Comparison of ENCODE assay signal across 8 cellular contexts in genomic region chr17:80761421-80761871, GRCh38.
DNase-seq lines count a peak whose midpoint lies in the region; ATAC-seq and TF ChIP-seq lines count a peak whose summit lies in the region.

No MANE protein-coding gene starts in this region.

- H3K36me3 ChIP-seq in mammary epithelial cell (ENCODE audit: insufficient read depth, low read length), result peaks cover 3% of the 10 kb centered on the region

- no peaks in the 10 kb centered on the region for H4K20me1 ChIP-seq in mammary epithelial cell (ENCODE audit: insufficient read depth, low read length)

- H3K4me3 Mint-ChIP-seq in CD14-positive monocyte, result no peak overlapping the region

- intact Hi-C loops in mammary epithelial cell (cut with micrococcal nuclease) (loop anchor here (1.0 kb wide), 1 partner anchor 72 kb away; no protein-coding TSS in a partner anchor), CD14-positive monocyte (cut with micrococcal nuclease) (no loop called here)

- no TSS peak for BruUV-seq in mammary epithelial cell (replicated peaks; lab: Mats Ljungman, UMichigan)

- peak overlapping the region; percentile 12 for H3K4me3 ChIP-seq in WI38 (ENCODE audit: low read depth, low read length)
- H3K4me3 ChIP-seq in mammary epithelial cell (replicated peaks in 1 of 3; ENCODE audit: insufficient read depth in 1 of 3, low read depth in 2 of 3, low read length in 3 of 3), result no peak overlapping the region

- no peak overlapping the region for H3K27ac Mint-ChIP-seq in CD14-positive monocyte

- CTCF ChIA-PET in mammary epithelial cell (lab: Charles Lee; ENCODE audit: low non-redundant PET), result no interaction called here

- H3K27ac ChIP-seq in mammary epithelial cell (ENCODE audit: insufficient read depth, low read depth, low read length), result peak overlapping the region; percentile 2

- no peaks in the 10 kb centered on the region for H3K9me3 ChIP-seq in mammary epithelial cell (replicated peaks; ENCODE audit: insufficient read depth, low read length)

- H3K9me3 Mint-ChIP-seq in CD14-positive monocyte, result no peaks in the 10 kb centered on the region

- H3K79me2 ChIP-seq in mammary epithelial cell (ENCODE audit: insufficient read depth, low read length), result peaks cover 5% of the 10 kb centered on the region

- H3K36me3 Mint-ChIP-seq in CD14-positive monocyte, result peaks cover 23 to 28% of the 10 kb centered on the region in 2 donors

- 65% methylated on average over 15 of the region's 15 CpGs for WGBS in mammary epithelial cell (ENCODE audit: low coverage, missing lambda C conversion rate)

- no peak overlapping the region for H2AFZ ChIP-seq in mammary epithelial cell (ENCODE audit: low read depth, low read length)

- peak overlapping the region; percentile 54 for H3K4me2 ChIP-seq in mammary epithelial cell (ENCODE audit: insufficient read depth, low read depth, low read length)

- no peak for ATAC-seq in GM21381 (IDR thresholded peaks at IDR 0.05; ENCODE audit: unreplicated experiment)

- TF ChIP-seq CTCF in WI38 (IDR thresholded peaks at IDR 0.05; ENCODE audit: low read depth, low read length) (no peak), mammary epithelial cell (conservative IDR thresholded peaks at IDR 0.05 in 1 of 2, IDR thresholded peaks at IDR 0.05 in 1 of 2; ENCODE audit: extremely low read depth in 1 of 2, insufficient read depth in 1 of 2, low read depth in 1 of 2, low read length in 2 of 2) (no peak), CD14-positive monocyte (IDR thresholded peaks at IDR 0.05) (no peak)

- in situ Hi-C loops in mammary epithelial cell (cut with MboI; ENCODE audit: low sequenced_read_pairs in 2 of 2), result no loop called here

- peak; percentile 21 for DNase-seq in HK-2 (ENCODE audit: unreplicated experiment)
- DNase-seq in mammary epithelial cell, result peak; percentile 75
- peak; percentile 57 to 59 for DNase-seq in stimulated activated CD4-positive, alpha-beta T cell treated with anti-CD3 and anti-CD28 coated beads, Interleukin-1b, Interleukin-23, amount 100 ng/mL, for 4 hours (ENCODE audit: low read depth in 2 of 2)
- DNase-seq in NCI-H1105 (lab: John Stamatoyannopoulos, UW), result no peak
- no peak for DNase-seq in pons (ENCODE audit: low spot score)
- no peak for DNase-seq in CD14-positive monocyte (ENCODE audit: low spot score)

- no peak overlapping the region for H3K9ac ChIP-seq in mammary epithelial cell (ENCODE audit: insufficient read depth, low read length)

- H3K4me1 ChIP-seq in mammary epithelial cell (ENCODE audit: insufficient read depth, low read length), result peaks cover 17% of the 10 kb centered on the region

- H3K4me1 Mint-ChIP-seq in CD14-positive monocyte, result peaks cover 32% of the 10 kb centered on the region

- no peaks in the 10 kb centered on the region for H3K27me3 ChIP-seq in mammary epithelial cell (ENCODE audit: insufficient read depth, low read length)

- dilution Hi-C loops in mammary epithelial cell (cut with HindIII; ENCODE audit: low sequenced_read_pairs), result loop anchor here (5.0 kb wide), 2 partner anchors 59 to 101 kb away; no protein-coding TSS in a partner anchor

- peaks cover 0 to 7% (median 2%) of the 10 kb centered on the region in 3 donors for H3K27me3 Mint-ChIP-seq in CD14-positive monocyte (ENCODE audit: low read depth in 3 of 3)

Comparison
In these comparisons a context has a peak if more than half of its experiments do, and no peak if none do; other contexts are left out.
1. DNase-seq: peak in HK-2 (single experiment), mammary epithelial cell (single experiment) and stimulated activated CD4-positive, alpha-beta T cell treated with anti-CD3 and anti-CD28 coated beads, Interleukin-1b, Interleukin-23, amount 100 ng/mL, for 4 hours (2 of 2); none in NCI-H1105 (single experiment), pons (single experiment) and CD14-positive monocyte (single experiment).